ENCODE assay signal across 11 cellular contexts in genomic region chr19:1754651-1755466, GRCh38. TPM values are rescaled to one million over a fixed set of nuclear protein-coding genes. Genes with fewer than 3 reads are reported as not detected.
DNase-seq lines count a peak whose midpoint lies in the region; ATAC-seq, FAIRE-seq and TF ChIP-seq lines count a peak whose summit lies in the region.
"Had no signal": no experiment of that assay in that cellular context is flagged by ENCODE, and none has a peak within 500 bp of the region (broad histone marks: within the 10 kb centered on the region; RNA-seq: fewer than 3 reads in every experiment).

No MANE protein-coding gene starts in this region.

- no peaks in the 10 kb centered on the region for H3K9me3 ChIP-seq in T-helper 17 cell (ENCODE audit: control insufficient read depth, low read length, poor library complexity, severe bottlenecking)
- H3K9me3 ChIP-seq: BE2C had no signal

- no peaks in the 10 kb centered on the region for H3K36me3 Mint-ChIP-seq in activated naive CD8-positive, alpha-beta T cell treated with anti-CD3 and anti-CD28 coated beads for 36 hours
- peaks cover 2% of the 10 kb centered on the region for H3K36me3 Mint-ChIP-seq in activated naive CD8-positive, alpha-beta T cell treated with anti-CD3 and anti-CD28 coated beads, Interleukin-2, amount 50 U/mL, for 24 hours (ENCODE audit: low read depth)
- H3K36me3 Mint-ChIP-seq in T-helper 17 cell (ENCODE audit: low read depth) (peaks cover 2% of the 10 kb centered on the region), glutamatergic neuron (ENCODE audit: unreplicated experiment) (peaks cover 5% of the 10 kb centered on the region)

- no peak for FAIRE-seq in urothelium cell line (lab: Jason Lieb, UNC)

- H3K4me1 Mint-ChIP-seq in activated naive CD8-positive, alpha-beta T cell treated with anti-CD3 and anti-CD28 coated beads for 36 hours, result peaks cover 7% of the 10 kb centered on the region
- H3K4me1 Mint-ChIP-seq in activated naive CD8-positive, alpha-beta T cell treated with anti-CD3 and anti-CD28 coated beads, Interleukin-2, amount 50 U/mL, for 24 hours, result peaks cover 12% of the 10 kb centered on the region
- peaks cover 12% of the 10 kb centered on the region for H3K4me1 Mint-ChIP-seq in T-helper 17 cell
- H3K4me1 Mint-ChIP-seq in glutamatergic neuron (ENCODE audit: low read depth, unreplicated experiment), result peaks cover 16% of the 10 kb centered on the region

- no peaks in the 10 kb centered on the region for H3K9me3 Mint-ChIP-seq in activated naive CD8-positive, alpha-beta T cell treated with anti-CD3 and anti-CD28 coated beads for 36 hours
- no peaks in the 10 kb centered on the region for H3K9me3 Mint-ChIP-seq in activated naive CD8-positive, alpha-beta T cell treated with anti-CD3 and anti-CD28 coated beads, Interleukin-2, amount 50 U/mL, for 24 hours
- H3K9me3 Mint-ChIP-seq in glutamatergic neuron (ENCODE audit: unreplicated experiment), result peaks cover 7% of the 10 kb centered on the region

- peak; percentile 33 for DNase-seq in activated naive CD8-positive, alpha-beta T cell treated with anti-CD3 and anti-CD28 coated beads for 36 hours
- no peak for DNase-seq in activated naive CD8-positive, alpha-beta T cell treated with anti-CD3 and anti-CD28 coated beads, Interleukin-2, amount 50 U/mL, for 24 hours
- DNase-seq in T-helper 17 cell (no peak), glutamatergic neuron (no peak), urothelium cell line (ENCODE audit: low spot score) (peak; percentile 35), foreskin melanocyte (no peak)
- DNase-seq: BE2C, NCI-H526, occipital lobe had no signal

- no peak overlapping the region for H3K27ac Mint-ChIP-seq in activated naive CD8-positive, alpha-beta T cell treated with anti-CD3 and anti-CD28 coated beads for 36 hours
- H3K27ac Mint-ChIP-seq in activated naive CD8-positive, alpha-beta T cell treated with anti-CD3 and anti-CD28 coated beads, Interleukin-2, amount 50 U/mL, for 24 hours, result no peak overlapping the region
- H3K27ac Mint-ChIP-seq in T-helper 17 cell (peak overlapping the region; percentile 32), glutamatergic neuron (ENCODE audit: unreplicated experiment) (peak overlapping the region; percentile 81)

- no peak overlapping the region for H3K4me3 Mint-ChIP-seq in activated naive CD8-positive, alpha-beta T cell treated with anti-CD3 and anti-CD28 coated beads for 36 hours
- no peak overlapping the region for H3K4me3 Mint-ChIP-seq in activated naive CD8-positive, alpha-beta T cell treated with anti-CD3 and anti-CD28 coated beads, Interleukin-2, amount 50 U/mL, for 24 hours
- peak overlapping the region; percentile 80 for H3K4me3 Mint-ChIP-seq in T-helper 17 cell
- H3K4me3 Mint-ChIP-seq in glutamatergic neuron (ENCODE audit: unreplicated experiment), result peak overlapping the region; percentile 88

- TF ChIP-seq CTCF in glutamatergic neuron (IDR thresholded peaks at IDR 0.05; ENCODE audit: partially characterized antibody, unreplicated experiment), result no peak

- no peak for ATAC-seq in activated naive CD8-positive, alpha-beta T cell treated with anti-CD3 and anti-CD28 coated beads, Interleukin-2, amount 50 U/mL, for 24 hours
- ATAC-seq in T-helper 17 cell (no peak), GM18873 (IDR thresholded peaks at IDR 0.05; ENCODE audit: low FRiP score, unreplicated experiment) (no peak), HG02588 (IDR thresholded peaks at IDR 0.05; ENCODE audit: unreplicated experiment) (no peak)

- peaks cover 86% of the 10 kb centered on the region for H3K27me3 Mint-ChIP-seq in activated naive CD8-positive, alpha-beta T cell treated with anti-CD3 and anti-CD28 coated beads for 36 hours
- H3K27me3 Mint-ChIP-seq in activated naive CD8-positive, alpha-beta T cell treated with anti-CD3 and anti-CD28 coated beads, Interleukin-2, amount 50 U/mL, for 24 hours, result peaks cover 66% of the 10 kb centered on the region
- H3K27me3 Mint-ChIP-seq in T-helper 17 cell (peaks cover 42% of the 10 kb centered on the region), glutamatergic neuron (ENCODE audit: unreplicated experiment) (peaks cover 15% of the 10 kb centered on the region)

RNA-seq across cellular contexts. Expression of gene ONECUT3, which starts 1.6 kb away (rescaled TPM):
- not detected for total RNA-seq in activated naive CD8-positive, alpha-beta T cell treated with anti-CD3 and anti-CD28 coated beads for 36 hours
- total RNA-seq in T-helper 17 cell (not detected), glutamatergic neuron (ENCODE audit: unreplicated experiment) (15.4 TPM)
- total RNA-seq: occipital lobe had no signal

RNA-seq across cellular contexts. Expression of gene ATP8B3, which starts 57.2 kb away (rescaled TPM):
- 1 to 10 TPM; 2.3 to 2.7 TPM for total RNA-seq in activated naive CD8-positive, alpha-beta T cell treated with anti-CD3 and anti-CD28 coated beads for 36 hours
- total RNA-seq in T-helper 17 cell, result 1 to 10 TPM; 4.6 to 6.0 TPM
- total RNA-seq in glutamatergic neuron (ENCODE audit: unreplicated experiment), result 2.5 TPM

Comparison
In these comparisons a context has a peak if more than half of its experiments do, and no peak if none do; other contexts are left out.
1. DNase-seq: peak in activated naive CD8-positive, alpha-beta T cell treated with anti-CD3 and anti-CD28 coated beads for 36 hours (single experiment) and urothelium cell line (single experiment); none in activated naive CD8-positive, alpha-beta T cell treated with anti-CD3 and anti-CD28 coated beads, Interleukin-2, amount 50 U/mL, for 24 hours (single experiment), T-helper 17 cell (0 of 3), glutamatergic neuron (single experiment) and foreskin melanocyte (single experiment).
2. H3K27ac Mint-ChIP-seq: peak in T-helper 17 cell (single experiment) and glutamatergic neuron (single experiment); none in activated naive CD8-positive, alpha-beta T cell treated with anti-CD3 and anti-CD28 coated beads for 36 hours (single experiment) and activated naive CD8-positive, alpha-beta T cell treated with anti-CD3 and anti-CD28 coated beads, Interleukin-2, amount 50 U/mL, for 24 hours (single experiment).
3. H3K4me3 Mint-ChIP-seq: peak in T-helper 17 cell (single experiment) and glutamatergic neuron (single experiment); none in activated naive CD8-positive, alpha-beta T cell treated with anti-CD3 and anti-CD28 coated beads for 36 hours (single experiment) and activated naive CD8-positive, alpha-beta T cell treated with anti-CD3 and anti-CD28 coated beads, Interleukin-2, amount 50 U/mL, for 24 hours (single experiment).
4. RNA of gene ONECUT3, which starts 1.6 kb away (total RNA-seq): 15.4 TPM in glutamatergic neuron (single experiment); not detected in activated naive CD8-positive, alpha-beta T cell treated with anti-CD3 and anti-CD28 coated beads for 36 hours and not detected in T-helper 17 cell; every median in the first group is over 10 times any median in the second.